10 cellular contexts compared by ENCODE assay signal in the genomic region with DNA sequence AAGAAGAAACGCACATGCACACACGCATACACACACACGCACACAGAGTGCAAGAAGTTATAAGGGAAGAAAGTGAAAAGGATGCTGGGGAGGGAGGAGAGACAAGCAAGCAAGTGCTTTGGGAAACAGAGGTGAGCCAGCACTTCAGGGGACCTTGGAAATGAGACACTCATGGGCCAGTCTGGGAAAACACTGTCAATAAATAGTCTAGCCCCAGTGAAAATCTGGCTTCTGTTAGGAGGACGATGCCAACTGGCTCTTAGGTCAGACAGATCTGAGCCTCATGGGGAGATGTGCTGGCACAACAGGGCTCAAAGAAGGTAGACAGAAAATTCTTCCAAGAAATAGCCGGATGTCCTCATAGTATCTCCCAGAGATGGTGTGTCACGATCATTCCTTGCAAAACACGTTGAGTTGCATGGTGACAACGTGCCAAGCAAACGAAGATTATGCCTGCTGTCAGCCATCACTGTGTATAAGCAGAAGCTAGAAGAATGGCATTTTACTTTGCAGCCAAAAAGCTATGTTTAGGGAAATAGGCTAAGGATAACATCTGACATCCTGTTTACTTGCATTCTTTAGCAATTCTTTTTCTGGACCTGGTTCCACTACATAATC. TPM values are rescaled to one million over a fixed set of nuclear protein-coding genes. Genes with fewer than 3 reads are reported as not detected.
DNase-seq lines count a peak whose midpoint lies in the region; ATAC-seq and TF ChIP-seq lines count a peak whose summit lies in the region.
"Had no signal": no experiment of that assay in that cellular context is flagged by ENCODE, and none has a peak within 500 bp of the region (broad histone marks: within the 10 kb centered on the region; RNA-seq: fewer than 3 reads in every experiment).

No MANE protein-coding gene starts in this region.

- no peak overlapping the region for H3K27ac ChIP-seq in endodermal cell (ENCODE audit: low read depth, low read length)

- H3K4me3 ChIP-seq in cardiac fibroblast (replicated peaks in 1 of 2; ENCODE audit: low read depth in 2 of 2, low read length in 2 of 2) (peak overlapping the region in 1 of 2 donors; percentile 28), H7 (ENCODE audit: insufficient read depth, low read depth, low read length) (no peak overlapping the region), endodermal cell (ENCODE audit: low read length) (no peak overlapping the region)

- no peak overlapping the region for H3K27ac Mint-ChIP-seq in endodermal cell

- H3K9me3 ChIP-seq in endodermal cell (ENCODE audit: control insufficient read depth, low read length), result no peaks in the 10 kb centered on the region

- DNase-seq in DMS 273 (lab: John Stamatoyannopoulos, UW; ENCODE audit: unreplicated experiment) (peak; percentile 69), LHCN-M2 (ENCODE audit: low read depth) (peak; percentile 32), cardiac fibroblast (ENCODE audit: low read depth in 2 of 2) (peak; percentile 43 to 56), omental fat pad (ENCODE audit: low spot score) (no peak), H7 (no peak), endodermal cell (no peak), NCI-H1694 treated with DMSO at 0.1 percent for 48 hours (lab: John Stamatoyannopoulos, UW) (no peak)
- DNase-seq in effector CD4-positive, alpha-beta T cell, result no peak
- DNase-seq: NCI-H1930 had no signal

- TF ChIP-seq CTCF in cardiac fibroblast (IDR thresholded peaks at IDR 0.05; ENCODE audit: low read depth, low read length), result no peak
- no peak for TF ChIP-seq CTCF in omental fat pad (IDR thresholded peaks at IDR 0.05)
- no peak for TF ChIP-seq CTCF in endodermal cell (conservative IDR thresholded peaks at IDR 0.05)

- no peaks in the 10 kb centered on the region for H3K27me3 ChIP-seq in H7 (ENCODE audit: control insufficient read depth, insufficient read depth, low read length)
- H3K27me3 ChIP-seq in endodermal cell (ENCODE audit: control insufficient read depth, insufficient read depth, low read length, poor library complexity, severe bottlenecking), result no peaks in the 10 kb centered on the region

- H3K36me3 ChIP-seq in H7 (replicated peaks; ENCODE audit: control insufficient read depth, insufficient read depth, low read length), result no peaks in the 10 kb centered on the region
- no peaks in the 10 kb centered on the region for H3K36me3 ChIP-seq in endodermal cell (ENCODE audit: control insufficient read depth, insufficient read depth, low read length)

- WGBS in endodermal cell (ENCODE audit: insufficient coverage in 1 of 2, insufficient read length in 1 of 2), 2 experiments, result 84 to 88% methylated on average over 6 to 9 of the region's 9 CpGs

- H3K27me3 Mint-ChIP-seq in endodermal cell (ENCODE audit: insufficient read depth), result no peaks in the 10 kb centered on the region

- peaks cover 46% of the 10 kb centered on the region for H3K9me3 Mint-ChIP-seq in endodermal cell

- peak; percentile 44 for ATAC-seq in omental fat pad (ENCODE audit: low FRiP score)

- H3K9ac ChIP-seq in endodermal cell (ENCODE audit: extremely low read depth, low read length, poor library complexity, severe bottlenecking), result no peak overlapping the region

- H3K4me1 Mint-ChIP-seq in endodermal cell, result peaks cover 7% of the 10 kb centered on the region
- H3K4me1 Mint-ChIP-seq: neural crest cell had no signal

- H3K4me3 Mint-ChIP-seq in endodermal cell, result no peak overlapping the region
- H3K4me3 Mint-ChIP-seq: neural crest cell had no signal

- H3K36me3 Mint-ChIP-seq in endodermal cell (ENCODE audit: low read depth), result no peaks in the 10 kb centered on the region

- H3K4me1 ChIP-seq in endodermal cell (ENCODE audit: control insufficient read depth, insufficient read depth, low read length), result no peaks in the 10 kb centered on the region

RNA-seq across cellular contexts. Expression of a gene that starts 0.6 kb away (rescaled TPM):
- 21.7 and 30.2 TPM in 2 replicates for total RNA-seq in LHCN-M2 (2014; rRNA removed)
- polyA plus RNA-seq in LHCN-M2 (2012), result 9.2 TPM
- total RNA-seq in omental fat pad, result 100 to 1,000 TPM in 1 of 4 donors, 10 to 100 TPM in 3; 38.8 to 150 (median 57.5) TPM
- total RNA-seq in H7 (2014; rRNA removed; shearing (Covaris generic)), result 12.4 and 17.3 TPM in 2 replicates
- 1 to 10 TPM; 1.8 to 2.7 TPM for total RNA-seq in endodermal cell
- polyA plus RNA-seq in endodermal cell (2013, experiment 1 of 2), result 4.0 TPM
- 3.8 TPM for polyA plus RNA-seq in endodermal cell (2013, experiment 2 of 2)

Comparison
In these comparisons a context has a peak if more than half of its experiments do, and no peak if none do; other contexts are left out.
1. DNase-seq: peak in DMS 273 (single experiment), LHCN-M2 (single experiment) and cardiac fibroblast (2 of 2); none in omental fat pad (single experiment), effector CD4-positive, alpha-beta T cell (single experiment), H7 (single experiment), endodermal cell (single experiment) and NCI-H1694 treated with DMSO at 0.1 percent for 48 hours (single experiment).